ENCODE assay signal across 1 cellular context in the genomic region with DNA sequence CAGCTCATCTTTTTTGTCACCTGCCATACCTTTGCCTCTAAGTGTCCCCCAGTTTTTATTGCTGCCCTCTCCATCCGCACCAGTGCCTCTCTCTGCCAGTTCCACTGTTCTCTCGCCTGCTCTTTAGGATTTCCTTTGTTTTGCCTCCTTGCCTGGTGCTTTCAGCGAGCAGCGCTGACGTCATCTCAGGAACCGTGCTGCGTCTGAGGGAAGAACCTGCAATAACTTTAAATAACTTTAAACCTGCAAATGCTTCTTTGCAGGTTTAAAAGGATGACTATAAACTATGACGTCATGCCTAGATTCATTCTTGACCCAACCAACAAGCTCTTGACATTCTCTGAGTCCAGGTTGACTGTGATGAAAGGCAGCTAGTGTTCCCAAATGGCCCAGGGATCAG.
TF ChIP-seq lines count a peak whose summit lies in the region.

No MANE protein-coding gene starts in this region.

TF ChIP-seq in HEK293, 187 proteins besides CTCF, POLR2A, EP300 and RAD21:
- TF ChIP-seq, protein P1, sequence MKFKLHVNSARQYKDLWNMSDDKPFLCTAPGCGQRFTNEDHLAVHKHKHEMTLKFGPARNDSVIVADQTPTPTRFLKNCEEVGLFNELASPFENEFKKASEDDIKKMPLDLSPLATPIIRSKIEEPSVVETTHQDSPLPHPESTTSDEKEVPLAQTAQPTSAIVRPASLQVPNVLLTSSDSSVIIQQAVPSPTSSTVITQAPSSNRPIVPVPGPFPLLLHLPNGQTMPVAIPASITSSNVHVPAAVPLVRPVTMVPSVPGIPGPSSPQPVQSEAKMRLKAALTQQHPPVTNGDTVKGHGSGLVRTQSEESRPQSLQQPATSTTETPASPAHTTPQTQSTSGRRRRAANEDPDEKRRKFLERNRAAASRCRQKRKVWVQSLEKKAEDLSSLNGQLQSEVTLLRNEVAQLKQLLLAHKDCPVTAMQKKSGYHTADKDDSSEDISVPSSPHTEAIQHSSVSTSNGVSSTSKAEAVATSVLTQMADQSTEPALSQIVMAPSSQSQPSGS (tag by site-specific recombination; IDR thresholded peaks at IDR 0.05; ENCODE audit: low read depth), result peak; percentile 68
